ENCODE assay signal across 22 cellular contexts in the genomic region with DNA sequence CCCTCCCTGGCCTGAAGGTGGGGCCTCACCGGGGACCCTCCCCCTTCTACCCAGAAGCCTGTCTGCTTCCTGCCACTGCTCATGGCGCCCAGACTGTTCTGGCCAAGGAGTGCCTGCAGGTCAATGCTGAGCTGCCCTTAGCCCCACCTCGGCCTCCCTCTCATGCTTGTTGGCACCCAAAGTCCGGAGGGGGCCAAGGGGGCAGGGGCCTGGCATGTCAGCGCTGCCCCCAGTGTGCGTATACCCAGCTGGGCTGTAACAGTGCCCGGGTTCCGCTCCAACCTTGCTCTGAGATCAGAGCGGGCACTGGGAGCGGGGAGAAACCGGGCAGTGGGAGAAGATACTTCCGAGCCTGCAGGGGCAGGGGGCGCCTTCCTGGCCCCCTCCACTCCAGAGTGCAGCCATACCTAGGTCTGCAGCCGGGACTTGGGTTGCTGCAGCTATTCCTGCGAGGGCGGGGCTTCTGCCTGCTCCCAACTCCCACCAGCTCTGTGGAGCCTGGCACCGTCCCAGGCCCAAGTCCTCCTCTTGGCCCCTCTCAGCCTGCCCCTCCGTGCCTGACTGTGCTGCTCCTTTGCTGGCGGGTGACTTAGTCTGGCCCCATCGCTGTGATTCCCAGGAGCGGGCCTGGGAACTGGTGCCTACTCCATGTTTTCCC. TPM values are rescaled to one million over a fixed set of nuclear protein-coding genes. Genes with fewer than 3 reads are reported as not detected.
DNase-seq lines count a peak whose midpoint lies in the region; ATAC-seq, FAIRE-seq and TF ChIP-seq lines count a peak whose summit lies in the region.
"Had no signal": no experiment of that assay in that cellular context is flagged by ENCODE, and none has a peak within 500 bp of the region (broad histone marks: within the 10 kb centered on the region; RNA-seq: fewer than 3 reads in every experiment).

No MANE protein-coding gene starts in this region.

- no peaks in the 10 kb centered on the region for H3K9me1 ChIP-seq in K562 (ENCODE audit: control insufficient read depth, insufficient read depth, low read length)

- H3K9me3 Mint-ChIP-seq in GM23338 (no peaks in the 10 kb centered on the region), mesothelial cell of epicardium (no peaks in the 10 kb centered on the region)

- ATAC-seq in GM23338: peak; percentile 34; the same call in 2 of the 3 replicates
- ATAC-seq in K562: peak; percentile 35; the same call in 2 of the 3 replicates
- peak; percentile 31 to 57 for ATAC-seq in upper lobe of left lung (ENCODE audit: low FRiP score in 2 of 2)

- H3K79me2 ChIP-seq in GM23338 (replicated peaks; ENCODE audit: insufficient read depth) (peaks cover 24% of the 10 kb centered on the region), K562 (ENCODE audit: control insufficient read depth, insufficient read depth, low read length) (0 out of 3 replicates have a peak, but pooled peaks cover 3% of the 10 kb centered on the region)

- H2BK5ac ChIP-seq in neuronal stem cell (ENCODE audit: low read length): peak overlapping the region; percentile 24

- H3K4me3 Mint-ChIP-seq in GM23338: no peak overlapping the region
- H3K4me3 Mint-ChIP-seq in mesothelial cell of epicardium: no peak overlapping the region
- H3K4me3 Mint-ChIP-seq: CD4-positive, CD25-positive, alpha-beta regulatory T cell had no signal

- H3K36me3 Mint-ChIP-seq in GM23338 (ENCODE audit: low read depth) (peaks cover 35% of the 10 kb centered on the region), mesothelial cell of epicardium (peaks cover 27% of the 10 kb centered on the region)

- H2BK120ac ChIP-seq in neuronal stem cell (ENCODE audit: low read depth, low read length): no peak overlapping the region

- POLR2A ChIA-PET in K562 (lab: Yijun Ruan, JAX): interaction anchor here (0.7 kb wide), 1 partner anchor 35 kb away, joined by 3 read pairs; no protein-coding TSS in a partner anchor

- H3K23ac ChIP-seq in neuronal stem cell (ENCODE audit: low read depth, low read length, poor library complexity): no peak overlapping the region

- H3K79me1 ChIP-seq in neuronal stem cell (ENCODE audit: low read depth, low read length): no peaks in the 10 kb centered on the region

- H3K27ac Mint-ChIP-seq in GM23338 (no peak overlapping the region), mesothelial cell of epicardium (no peak overlapping the region)
- H3K27ac Mint-ChIP-seq: CD4-positive, CD25-positive, alpha-beta regulatory T cell had no signal

- H3K9ac ChIP-seq in K562 (ENCODE audit: insufficient read depth in 1 of 2, low read depth in 2 of 2, low read length in 2 of 2): no peak overlapping the region
- H3K9ac ChIP-seq in neuronal stem cell (ENCODE audit: low read depth, low read length, poor library complexity): no peak overlapping the region
- H3K9ac ChIP-seq: BLaER1 had no signal

- H4K91ac ChIP-seq in neuronal stem cell (ENCODE audit: low read depth, low read length, poor library complexity): no peak overlapping the region

- no peak for TF ChIP-seq CTCF in GM23338 (conservative IDR thresholded peaks at IDR 0.05; ENCODE audit: low read depth in 2 of 2)
- TF ChIP-seq CTCF in K562 (IDR thresholded peaks at IDR 0.05 in 2 of 3, conservative IDR thresholded peaks at IDR 0.05 in 1 of 3; ENCODE audit: insufficient read depth in 2 of 3, low read depth in 1 of 3, low read length in 3 of 3): no peak
- TF ChIP-seq CTCF in upper lobe of left lung (IDR thresholded peaks at IDR 0.05): no peak
- no peak for TF ChIP-seq CTCF in mesothelial cell of epicardium (IDR thresholded peaks at IDR 0.05; ENCODE audit: unreplicated experiment)

- no peak overlapping the region for H3K18ac ChIP-seq in neuronal stem cell (ENCODE audit: low read length)

- no peaks in the 10 kb centered on the region for H3F3A ChIP-seq in GM23338 (replicated peaks; ENCODE audit: low read depth)

- peaks cover 3% of the 10 kb centered on the region for H3K27me3 Mint-ChIP-seq in GM23338 (ENCODE audit: insufficient read depth, low read depth, poor library complexity)
- no peaks in the 10 kb centered on the region for H3K27me3 Mint-ChIP-seq in mesothelial cell of epicardium (ENCODE audit: low read depth)
- H3K27me3 Mint-ChIP-seq: CD4-positive, CD25-positive, alpha-beta regulatory T cell had no signal

- no peak for TF ChIP-seq POLR2A in K562 (conservative IDR thresholded peaks at IDR 0.05)
- TF ChIP-seq POLR2A in upper lobe of left lung (IDR thresholded peaks at IDR 0.05): no peak

- H3K4me1 Mint-ChIP-seq in GM23338 (no peaks in the 10 kb centered on the region; the same call in 2 of the 3 replicates), mesothelial cell of epicardium (no peaks in the 10 kb centered on the region)

- WGBS in K562 (ENCODE audit: insufficient coverage, low coverage, missing lambda C conversion rate): 90% methylated on average over 11 of the region's 21 CpGs
- no CpG with 5 or more reads among the region's 21 CpGs for WGBS in neuronal stem cell (ENCODE audit: extremely low coverage in 2 of 2, insufficient read length in 2 of 2, insufficient replicate concordance in 1 of 2), 2 donors
- 95 to 96% methylated on average over 8 to 21 of the region's 21 CpGs for WGBS in upper lobe of left lung, 2 donors

- BruUV-seq in K562 (replicated peaks; lab: Mats Ljungman, UMichigan): no TSS peak

- H2AK5ac ChIP-seq in neuronal stem cell (ENCODE audit: low read depth, low read length): no peak overlapping the region

- H3K4me2 ChIP-seq in GM23338 (no peak overlapping the region), K562 (ENCODE audit: insufficient read depth, low read length) (no peak overlapping the region), neuronal stem cell (ENCODE audit: insufficient read depth, low read length, poor library complexity, severe bottlenecking) (no peak overlapping the region)
- H3K4me2 ChIP-seq: BLaER1 had no signal

- no peak overlapping the region for H2BK15ac ChIP-seq in neuronal stem cell (ENCODE audit: low read length)

- H3K36me3 ChIP-seq in GM23338 (ENCODE audit: insufficient read depth) (no peaks in the 10 kb centered on the region; the same call in 1 of the 2 replicates), K562 (ENCODE audit: control insufficient read depth, insufficient read depth, low read length) (peaks cover 51% of the 10 kb centered on the region; the same call in 1 of the 3 replicates), neuronal stem cell (replicated peaks in 1 of 2; ENCODE audit: control insufficient read depth in 2 of 2, insufficient read depth in 2 of 2, low read length in 2 of 2) (peaks cover 5 to 46% of the 10 kb centered on the region in 2 donors), upper lobe of left lung (peaks cover 0 to 32% (median 19%) of the 10 kb centered on the region in 4 donors)

- FAIRE-seq in K562 (lab: Jason Lieb, UNC): no peak
- FAIRE-seq: A204.1, GM18507 had no signal

- H3K14ac ChIP-seq in neuronal stem cell (ENCODE audit: low read length): no peak overlapping the region

- TF ChIP-seq EP300 in K562 (IDR thresholded peaks at IDR 0.05; ENCODE audit: low read length) (no peak), upper lobe of left lung (IDR thresholded peaks at IDR 0.05) (no peak)

- CTCF ChIA-PET in K562 (lab: Yijun Ruan, JAX; ENCODE audit: low intra/inter-chr PET ratio): no interaction called here

- H3K27me3 ChIP-seq in GM23338 (ENCODE audit: insufficient read depth): no peaks in the 10 kb centered on the region
- H3K27me3 ChIP-seq in K562 (ENCODE audit: control insufficient read depth in 2 of 2, insufficient read depth in 2 of 2, low read length in 2 of 2): no peaks in the 10 kb centered on the region
- H3K27me3 ChIP-seq in neuronal stem cell (ENCODE audit: control insufficient read depth in 3 of 3, insufficient read depth in 3 of 3, low read depth in 1 of 3, low read length in 3 of 3): no peaks in the 10 kb centered on the region
- no peaks in the 10 kb centered on the region for H3K27me3 ChIP-seq in upper lobe of left lung
- H3K27me3 ChIP-seq: BLaER1, SJSA1 had no signal

- H2BK12ac ChIP-seq in neuronal stem cell (ENCODE audit: low read length): no peak overlapping the region

- no peaks in the 10 kb centered on the region for H3K9me3 ChIP-seq in K562 (replicated peaks; ENCODE audit: control insufficient read depth, insufficient read depth, low read depth, low read length)
- no peaks in the 10 kb centered on the region for H3K9me3 ChIP-seq in neuronal stem cell (replicated peaks in 1 of 2; ENCODE audit: control insufficient read depth in 2 of 2, insufficient read depth in 1 of 2, low read depth in 1 of 2, low read length in 2 of 2)
- H3K9me3 ChIP-seq in upper lobe of left lung: no peaks in the 10 kb centered on the region
- H3K9me3 ChIP-seq: BLaER1, SJSA1 had no signal

- no peaks in the 10 kb centered on the region for H3K4me1 ChIP-seq in GM23338 (ENCODE audit: insufficient read depth)
- peaks cover 0 to 10% of the 10 kb centered on the region in 2 experiments; a peak in 1 of 5 replicates for H3K4me1 ChIP-seq in K562 (replicated peaks in 1 of 2; ENCODE audit: control insufficient read depth in 2 of 2, insufficient read depth in 2 of 2, low read length in 2 of 2)
- no peaks in the 10 kb centered on the region for H3K4me1 ChIP-seq in neuronal stem cell (ENCODE audit: control insufficient read depth in 2 of 2, insufficient read depth in 1 of 2, low read depth in 1 of 2, low read length in 2 of 2)
- H3K4me1 ChIP-seq in upper lobe of left lung: no peaks in the 10 kb centered on the region
- H3K4me1 ChIP-seq: BLaER1 had no signal

- no peaks in the 10 kb centered on the region for H4K20me1 ChIP-seq in GM23338 (replicated peaks; ENCODE audit: insufficient read depth)
- no peaks in the 10 kb centered on the region for H4K20me1 ChIP-seq in K562 (replicated peaks; ENCODE audit: control insufficient read depth, insufficient read depth, low read length)

- intact Hi-C loops in K562 (cut with micrococcal nuclease): no loop called here

- no peak overlapping the region for H3K27ac ChIP-seq in GM23338 (ENCODE audit: low read depth)
- no peak overlapping the region for H3K27ac ChIP-seq in K562 (ENCODE audit: extremely low read depth, low read depth, low read length)
- H3K27ac ChIP-seq in neuronal stem cell (replicated peaks; ENCODE audit: low read length): no peak overlapping the region
- no peak overlapping the region for H3K27ac ChIP-seq in upper lobe of left lung
- H3K27ac ChIP-seq: BLaER1, SJSA1 had no signal

- H3K4me3 ChIP-seq in GM23338: no peak overlapping the region
- no peak overlapping the region for H3K4me3 ChIP-seq in K562
- H3K4me3 ChIP-seq in neuronal stem cell (ENCODE audit: low read length in 2 of 2): no peak overlapping the region
- H3K4me3 ChIP-seq in upper lobe of left lung: no peak overlapping the region
- H3K4me3 ChIP-seq: BLaER1, SJSA1 had no signal

- H4K8ac ChIP-seq in neuronal stem cell (ENCODE audit: low read depth, low read length): peak overlapping the region; percentile 17

- DNase-seq in GM23338 (ENCODE audit: low spot score) (no peak), K562 (ENCODE audit: extremely low read depth in 1 of 4, low spot score in 3 of 4) (no peak), neuronal stem cell (ENCODE audit: low spot score) (no peak), upper lobe of left lung (peak in 1 of 2 donors; percentile 50), mesothelial cell of epicardium (ENCODE audit: low spot score in 2 of 2, unreplicated experiment in 2 of 2) (no peak), HuH-7 (ENCODE audit: low spot score) (no peak)
- DNase-seq in NK-92 treated with Interleukin-12 subunit alpha and Interleukin-12 subunit beta, amount 100 ng/mL, for 24 hours (lab: John Stamatoyannopoulos, UW): no peak
- DNase-seq: CD4-positive, CD25-positive, alpha-beta regulatory T cell; DMS53; HCEC 1CT; Karpas-422; NCI-H1092; NCI-H1417 treated with DMSO at 0.1 percent for 48 hours; NCI-H1694 treated with DMSO at 0.1 percent for 48 hours; NCI-H2081; NCI-H2227 treated with DMSO at 0.1 percent for 48 hours; NCI-H526 treated with DMSO at 0.1 percent for 48 hours; RPMI8226 had no signal

- no peaks in the 10 kb centered on the region for H3K9me2 ChIP-seq in GM23338 (ENCODE audit: insufficient read depth)

- in situ Hi-C loops in K562 (cut with MboI): no loop called here

- H2AFZ ChIP-seq in GM23338 (no peak overlapping the region), K562 (ENCODE audit: low read depth, low read length) (no peak overlapping the region), neuronal stem cell (ENCODE audit: low read length) (no peak overlapping the region)

- H3K4ac ChIP-seq in neuronal stem cell (ENCODE audit: low read length): no peak overlapping the region

- no peak for TF ChIP-seq RAD21 in K562 (CRISPR knock-in tag; conservative IDR thresholded peaks at IDR 0.05 in 1 of 2, IDR thresholded peaks at IDR 0.05 in 1 of 2)

RNA-seq across cellular contexts. Expression of a gene that starts 21.4 kb away (rescaled TPM):
- 0.19 and 1.4 TPM in 2 replicates for total RNA-seq in GM23338 (2014; rRNA removed; shearing (Covaris generic))
- polyA plus RNA-seq in GM23338 (2016; fragmentation: Nextera tagmentation; extraction: Ambion mirVana) (0.31 and 0.63 TPM in 2 replicates), K562 (2011; rRNA removed) (0.03 and 0.14 TPM in 2 replicates), K562 (2014; fragmentation: Illumina TruSeq; extraction: Trizol) (0.04 TPM in 1 of 2 replicates, not detected in the other), K562 (2014; fragmentation: Nextera tagmentation; extraction: Ambion mirVana) (not detected), K562 (2014; rRNA removed) (not detected in 2 replicates)
- total RNA-seq in K562 (2011; cell fraction: chromatin; rRNA removed; ENCODE audit: low replicate concordance): 0.09 TPM in 1 of 2 replicates, not detected in the other
- not detected in 2 replicates for total RNA-seq in K562 (2011; cell fraction: nucleolus; rRNA removed)
- total RNA-seq in K562 (2011; cell fraction: nucleoplasm; rRNA removed): 0.99 TPM in 1 of 2 replicates, not detected in the other
- total RNA-seq in K562 (2014; rRNA removed) (0.04 and 0.41 TPM in 2 replicates), K562 (2014; rRNA removed; fragmentation: Illumina TruSeq; extraction: Trizol) (0.11 TPM in 1 of 2 replicates, not detected in the other), K562 (2015; rRNA removed; fragmentation: Illumina TruSeq; extraction: Trizol) (0.04 and 0.14 TPM in 2 replicates), K562 (2021) (0.04 and 0.11 TPM in 2 replicates), upper lobe of left lung (10 to 100 TPM in 3 of 6 donors, 1 to 10 TPM in 3; 4.2 to 13.7 (median 9.9) TPM), mesothelial cell of epicardium (45.3 to 51.0 TPM (median 50.6 TPM) in 3 replicates)
- polyA plus RNA-seq in K562 (2011; cell fraction: cytosol; rRNA removed): 0.01 TPM in 1 of 2 replicates, not detected in the other
- 0.20 and 0.36 TPM in 2 replicates for polyA plus RNA-seq in K562 (2011; cell fraction: nucleus; rRNA removed)
- 0.07 and 0.17 TPM in 2 replicates for polyA plus RNA-seq in K562 (2012)
- 0.14 TPM in 1 of 2 replicates, not detected in the other for polyA minus RNA-seq in K562 (2011; rRNA and poly(A)+ RNA removed)
- polyA minus RNA-seq in K562 (2011; cell fraction: cytosol; rRNA and poly(A)+ RNA removed): not detected in 2 replicates
- 0.13 and 0.22 TPM in 2 replicates for polyA minus RNA-seq in K562 (2011; cell fraction: nucleus; rRNA and poly(A)+ RNA removed)
- 1.5 TPM for polyA plus RNA-seq in neuronal stem cell (2013, experiment 1 of 2)
- 1.5 TPM for polyA plus RNA-seq in neuronal stem cell (2013, experiment 2 of 2)
- total RNA-seq: CD4-positive, CD25-positive, alpha-beta regulatory T cell had no signal
- polyA plus RNA-seq: CD4-positive, CD25-positive, alpha-beta regulatory T cell had no signal

RNA-seq across cellular contexts. Expression of a gene that starts 38.6 kb away (rescaled TPM):
- total RNA-seq in GM23338 (2014; rRNA removed; shearing (Covaris generic)): 18.8 and 19.8 TPM in 2 replicates
- polyA plus RNA-seq in GM23338 (2016; fragmentation: Nextera tagmentation; extraction: Ambion mirVana): 80.5 and 86.5 TPM in 2 replicates
- 7.8 and 25.2 TPM in 2 replicates for total RNA-seq in K562 (2011; cell fraction: chromatin; rRNA removed; ENCODE audit: low replicate concordance)
- 4.5 TPM in 2 replicates for total RNA-seq in K562 (2011; cell fraction: nucleolus; rRNA removed)
- 10.2 and 16.1 TPM in 2 replicates for total RNA-seq in K562 (2011; cell fraction: nucleoplasm; rRNA removed)
- 14.8 and 17.5 TPM in 2 replicates for total RNA-seq in K562 (2014; rRNA removed)
- total RNA-seq in K562 (2014; rRNA removed; fragmentation: Illumina TruSeq; extraction: Trizol): 58.1 and 72.6 TPM in 2 replicates
- total RNA-seq in K562 (2015; rRNA removed; fragmentation: Illumina TruSeq; extraction: Trizol): 35.8 and 36.9 TPM in 2 replicates
- total RNA-seq in K562 (2021): 42.1 and 42.9 TPM in 2 replicates
- polyA plus RNA-seq in K562 (2011; rRNA removed): 6.5 and 9.5 TPM in 2 replicates
- 1.2 and 2.4 TPM in 2 replicates for polyA plus RNA-seq in K562 (2011; cell fraction: cytosol; rRNA removed)
- polyA plus RNA-seq in K562 (2011; cell fraction: nucleus; rRNA removed): 2.6 and 2.9 TPM in 2 replicates
- polyA plus RNA-seq in K562 (2012): 10.1 and 17.9 TPM in 2 replicates
- 16.0 and 20.1 TPM in 2 replicates for polyA plus RNA-seq in K562 (2014; fragmentation: Illumina TruSeq; extraction: Trizol)
- polyA plus RNA-seq in K562 (2014; fragmentation: Nextera tagmentation; extraction: Ambion mirVana): 10 to 100 TPM; 29.3 to 54.8 TPM
- polyA plus RNA-seq in K562 (2014; rRNA removed): 9.2 and 12.5 TPM in 2 replicates
- 15.9 and 16.6 TPM in 2 replicates for polyA minus RNA-seq in K562 (2011; rRNA and poly(A)+ RNA removed)
- polyA minus RNA-seq in K562 (2011; cell fraction: cytosol; rRNA and poly(A)+ RNA removed): 3.5 and 7.6 TPM in 2 replicates
- polyA minus RNA-seq in K562 (2011; cell fraction: nucleus; rRNA and poly(A)+ RNA removed): 5.8 and 13.2 TPM in 2 replicates
- polyA plus RNA-seq in neuronal stem cell (2013, experiment 1 of 2): 33.4 TPM
- polyA plus RNA-seq in neuronal stem cell (2013, experiment 2 of 2): 34.8 TPM
- total RNA-seq in upper lobe of left lung: 10 to 100 TPM in 3 of 6 donors, 1 to 10 TPM in 3; 1.0 to 16.9 (median 11.6) TPM
- 27.2 to 27.6 TPM (median 27.5 TPM) in 3 replicates for total RNA-seq in mesothelial cell of epicardium
